ENCODE assay signal across 14 cellular contexts in the genomic region with DNA sequence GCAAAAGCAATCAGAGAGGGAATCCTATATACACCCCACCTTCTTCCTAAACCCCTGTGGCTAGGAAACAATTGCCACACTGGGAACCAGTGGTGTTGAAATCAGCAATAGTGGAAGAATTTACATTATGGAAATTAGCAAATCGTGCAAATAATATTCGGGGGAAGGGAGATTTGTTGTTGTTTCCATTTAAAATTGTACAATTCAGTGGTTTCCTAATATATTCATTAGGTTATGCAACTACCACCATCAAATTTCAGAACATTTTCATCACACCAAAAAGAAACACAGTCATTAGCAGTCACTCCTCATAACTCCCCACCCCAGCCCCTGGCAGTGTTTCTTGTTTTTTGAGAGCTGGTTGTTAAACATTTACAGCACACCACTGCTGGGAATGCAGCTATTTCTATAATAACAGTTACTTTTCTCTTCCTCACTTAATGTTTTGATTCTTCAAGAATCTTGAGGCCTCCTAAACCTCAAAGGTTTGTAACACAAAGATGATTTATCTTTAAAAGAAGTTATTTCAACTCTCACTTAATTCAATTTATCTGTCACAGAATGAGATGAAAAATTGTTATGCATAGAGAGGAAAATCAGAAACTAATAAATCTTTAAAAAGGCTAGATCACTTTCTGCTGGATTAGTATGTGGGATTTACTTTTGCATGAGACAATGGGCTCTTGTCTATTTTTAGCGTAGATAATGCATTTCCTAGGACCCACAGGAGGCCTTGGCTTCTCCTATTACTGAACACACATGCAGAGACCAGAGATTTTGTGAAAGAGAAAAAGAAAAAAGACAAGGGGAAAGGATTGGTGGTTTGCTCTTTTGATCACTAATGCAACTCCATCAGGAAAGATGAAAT.
A peak's percentile ranks its signal among the peaks of the same experiment; 100 is the strongest.
DNase-seq lines count a peak whose midpoint lies in the region; ATAC-seq, FAIRE-seq and TF ChIP-seq lines count a peak whose summit lies in the region.
"Had no signal": no experiment of that assay in that cellular context is flagged by ENCODE, and none has a peak within 500 bp of the region (broad histone marks: within the 10 kb centered on the region; RNA-seq: fewer than 3 reads in every experiment).

No MANE protein-coding gene starts in this region.

- H3K27ac ChIP-seq in liver (ENCODE audit: low read depth in 1 of 2, low read length in 2 of 2) (peak overlapping the region; percentile 54 to 74), HepG2 (ENCODE audit: extremely low read length, insufficient read depth, low read length) (no peak overlapping the region), body of pancreas (peak overlapping the region in 3 of 4 donors; percentile 40 to 68 (median 63)), prostate gland (no peak overlapping the region)

- no peak overlapping the region for H2AFZ ChIP-seq in HepG2 (ENCODE audit: low read length)

- H4K20me1 ChIP-seq in HepG2 (ENCODE audit: insufficient read depth, low read length) = no peaks in the 10 kb centered on the region

- no peaks in the 10 kb centered on the region for H3K27me3 ChIP-seq in liver (ENCODE audit: control insufficient read depth in 4 of 4, insufficient read depth in 4 of 4, low read length in 3 of 4)
- H3K27me3 ChIP-seq in HepG2 (ENCODE audit: control insufficient read depth in 1 of 2, insufficient read depth in 2 of 2, low read length in 2 of 2) = no peaks in the 10 kb centered on the region
- no peaks in the 10 kb centered on the region for H3K27me3 ChIP-seq in body of pancreas
- no peaks in the 10 kb centered on the region for H3K27me3 ChIP-seq in prostate gland (replicated peaks; ENCODE audit: insufficient read depth)
- H3K27me3 ChIP-seq: MG63 had no signal

- H3K4me3 ChIP-seq in liver (ENCODE audit: low read depth in 1 of 3, low read length in 3 of 3) (no peak overlapping the region), HepG2 (replicated peaks in 1 of 3; ENCODE audit: insufficient read depth in 1 of 3, low read depth in 2 of 3, low read length in 3 of 3) (no peak overlapping the region), body of pancreas (no peak overlapping the region), prostate gland (no peak overlapping the region)
- H3K4me3 ChIP-seq: MG63 had no signal

- no peak for TF ChIP-seq POLR2A in HepG2 (IDR thresholded peaks at IDR 0.05; ENCODE audit: insufficient read depth in 1 of 2, low read depth in 2 of 2, low read length in 2 of 2)
- TF ChIP-seq POLR2A in body of pancreas (IDR thresholded peaks at IDR 0.05) = no peak
- no peak for TF ChIP-seq POLR2A in prostate gland (IDR thresholded peaks at IDR 0.05)

- POLR2A ChIA-PET in HepG2 (lab: Yijun Ruan, JAX) = no interaction called here

- TF ChIP-seq RAD21 in liver (IDR thresholded peaks at IDR 0.05) (peak; percentile 44 to 59), HepG2 (CRISPR knock-in tag; IDR thresholded peaks at IDR 0.05) (no peak)

- H3K9me3 ChIP-seq in liver (ENCODE audit: control insufficient read depth in 4 of 4, low read length in 3 of 4) = no peaks in the 10 kb centered on the region
- no peaks in the 10 kb centered on the region for H3K9me3 ChIP-seq in HepG2 (ENCODE audit: low read length)
- H3K9me3 ChIP-seq in body of pancreas = no peaks in the 10 kb centered on the region
- no peaks in the 10 kb centered on the region for H3K9me3 ChIP-seq in prostate gland
- H3K9me3 ChIP-seq: MG63 had no signal

- TF ChIP-seq EP300 in HepG2 (IDR thresholded peaks at IDR 0.05; ENCODE audit: low read depth in 2 of 2, low read length in 2 of 2) = no peak
- TF ChIP-seq EP300 in HepG2 (CRISPR knock-in tag; IDR thresholded peaks at IDR 0.05; ENCODE audit: borderline replicate concordance) = no peak

- BruUV-seq in HepG2 (replicated peaks; lab: Mats Ljungman, UMichigan) = no TSS peak

- TF ChIP-seq CTCF in liver (IDR thresholded peaks at IDR 0.05; ENCODE audit: low read depth, low read length, missing input control) = no peak
- no peak for TF ChIP-seq CTCF in HepG2 (CRISPR knock-in tag; IDR thresholded peaks at IDR 0.05)
- TF ChIP-seq CTCF in body of pancreas (IDR thresholded peaks at IDR 0.05) = no peak
- no peak for TF ChIP-seq CTCF in prostate gland (IDR thresholded peaks at IDR 0.05)

- H3K9ac ChIP-seq in liver (ENCODE audit: low read depth in 1 of 2, low read length in 2 of 2) (peak overlapping the region in 1 of 2 donors; percentile 16), HepG2 (ENCODE audit: insufficient read depth, low read depth, low read length) (no peak overlapping the region)

- no peaks in the 10 kb centered on the region for H3K36me3 ChIP-seq in liver (ENCODE audit: control insufficient read depth in 4 of 4, insufficient read depth in 3 of 4, low read depth in 1 of 4, low read length in 3 of 4)
- no peaks in the 10 kb centered on the region for H3K36me3 ChIP-seq in HepG2 (replicated peaks in 1 of 2; ENCODE audit: control insufficient read depth in 1 of 2, insufficient read depth in 2 of 2, low read length in 2 of 2)
- no peaks in the 10 kb centered on the region for H3K36me3 ChIP-seq in body of pancreas (replicated peaks in 1 of 2; ENCODE audit: insufficient read depth in 1 of 2, low read depth in 2 of 2)
- no peaks in the 10 kb centered on the region for H3K36me3 ChIP-seq in prostate gland
- H3K36me3 ChIP-seq: MG63 had no signal

- H3K4me2 ChIP-seq in HepG2 (ENCODE audit: low read depth, low read length) = no peak overlapping the region

- 32% methylated on average over 3 of the region's 3 CpGs for WGBS in liver
- 2% methylated on average over 3 of the region's 3 CpGs for WGBS in HepG2 (ENCODE audit: low lambda C conversion rate)
- WGBS in body of pancreas, 2 donors = 23 to 24% methylated on average over 3 of the region's 3 CpGs
- WGBS in prostate gland = 62% methylated on average over 3 of the region's 3 CpGs

- CTCF ChIA-PET in HepG2 (lab: Yijun Ruan, JAX; ENCODE audit: low intra/inter-chr PET ratio, low total read pairs) = no interaction called here

- in situ Hi-C loops in HepG2 (cut with HindIII; ENCODE audit: extremely low pct_ligation_motif_present, low pct_unique_long_range_greater_than_20kb) = no loop called here

- no peak for FAIRE-seq in HepG2 (lab: Jason Lieb, UNC)

- ATAC-seq in HepG2 = no peak
- peak; percentile 76 for ATAC-seq in body of pancreas
- ATAC-seq in left lobe of liver = peak; percentile 77
- ATAC-seq in GM18519 (IDR thresholded peaks at IDR 0.05; ENCODE audit: low FRiP score, unreplicated experiment) = no peak
- ATAC-seq in activated CD4-positive, CD25-positive, alpha-beta regulatory T cell treated with anti-CD3 and anti-CD28 coated beads, Interleukin-2, amount 50 U/mL, for 24 hours = no peak
- ATAC-seq: T-cell had no signal

- no peaks in the 10 kb centered on the region for H3K79me2 ChIP-seq in HepG2 (ENCODE audit: insufficient read depth, low read length)

- DNase-seq in HepG2 (ENCODE audit: low spot score) (no peak), body of pancreas (peak; percentile 43 to 71 (median 60)), left lobe of liver (ENCODE audit: low spot score) (peak; percentile 82), prostate gland (ENCODE audit: low spot score) (no peak), T-helper 1 cell (no peak)
- DNase-seq: activated naive CD8-positive, alpha-beta T cell treated with anti-CD3 and anti-CD28 coated beads, Interleukin-2, amount 10 ng/mL, durations not matched to agents 7 days and 5 days; CD4-positive, CD25-positive, alpha-beta regulatory T cell; MG63; NCI-H510A; stimulated activated CD4-positive, alpha-beta T cell treated with anti-CD3 and anti-CD28 coated beads, Interleukin-4, amount 100 ng/mL, for 1 hour; T-cell had no signal

- H3K4me1 ChIP-seq in liver (ENCODE audit: control insufficient read depth in 4 of 4, insufficient read depth in 4 of 4, low read length in 3 of 4) = peaks cover 8 to 31% (median 17%) of the 10 kb centered on the region in 4 donors
- H3K4me1 ChIP-seq in HepG2 (ENCODE audit: insufficient read depth, low read length) = peaks cover 20% of the 10 kb centered on the region
- H3K4me1 ChIP-seq in body of pancreas = peaks cover 49% of the 10 kb centered on the region
- no peaks in the 10 kb centered on the region for H3K4me1 ChIP-seq in prostate gland (replicated peaks)

- intact Hi-C loops in HepG2 (cut with micrococcal nuclease; ENCODE audit: unreplicated experiment) = no loop called here
- intact Hi-C loops in body of pancreas (cut with DNase I) = no loop called here
- intact Hi-C loops in prostate gland (cut with DNase I) = no loop called here

TF ChIP-seq in liver, 16 proteins besides CTCF, POLR2A, EP300 and RAD21 (continues in another document):
- TF ChIP-seq MAX (IDR thresholded peaks at IDR 0.05) (peak; percentile 64), NR2F2 (IDR thresholded peaks at IDR 0.05) (no peak)

TF ChIP-seq in HepG2, 621 proteins besides CTCF, POLR2A, EP300 and RAD21 (continues in another document):
- no peak for TF ChIP-seq NCOA2 (CRISPR knock-in tag; IDR thresholded peaks at IDR 0.05)
- TF ChIP-seq ZNF7 (CRISPR knock-in tag; IDR thresholded peaks at IDR 0.05) = no peak
- TF ChIP-seq KDM4B (CRISPR knock-in tag; IDR thresholded peaks at IDR 0.05) = no peak
- no peak for TF ChIP-seq CEBPB (IDR thresholded peaks at IDR 0.05; ENCODE audit: borderline replicate concordance, low read depth, low read length)

Comparison
In these comparisons a context has a peak if more than half of its experiments do, and no peak if none do; other contexts are left out.
1. H3K27ac ChIP-seq: peak in liver (2 of 2) and body of pancreas (3 of 4); none in HepG2 (single experiment) and prostate gland (0 of 2).
2. ATAC-seq: peak in body of pancreas (single experiment) and left lobe of liver (single experiment); none in HepG2 (single experiment), GM18519 (single experiment) and activated CD4-positive, CD25-positive, alpha-beta regulatory T cell treated with anti-CD3 and anti-CD28 coated beads, Interleukin-2, amount 50 U/mL, for 24 hours (0 of 2).
3. DNase-seq: peak in body of pancreas (4 of 4) and left lobe of liver (single experiment); none in HepG2 (single experiment), prostate gland (single experiment) and T-helper 1 cell (0 of 5).